18 cellular contexts compared by ENCODE assay signal in the genomic region with DNA sequence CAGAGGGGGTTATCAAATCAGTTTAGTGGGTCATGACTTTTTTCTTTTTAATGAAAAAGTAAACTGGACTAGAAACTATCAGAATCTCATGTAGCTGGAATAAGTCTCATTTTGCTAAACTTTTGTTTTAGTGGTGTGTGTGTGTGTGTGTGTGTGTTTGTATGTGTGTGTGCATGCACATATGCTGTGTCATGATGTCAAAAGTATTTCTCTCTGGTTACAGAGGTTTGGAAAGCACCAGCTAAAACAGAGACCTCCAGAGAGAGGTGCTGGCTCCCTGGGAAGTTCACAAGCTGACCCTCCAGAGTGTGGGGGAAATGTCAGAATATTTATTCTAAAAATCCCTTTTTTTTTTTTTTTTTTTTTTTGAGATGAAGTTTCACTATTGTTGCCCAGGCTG.
DNase-seq lines count a peak whose midpoint lies in the region; ATAC-seq, FAIRE-seq and TF ChIP-seq lines count a peak whose summit lies in the region.
"Had no signal": no experiment of that assay in that cellular context is flagged by ENCODE, and none has a peak within 500 bp of the region (broad histone marks: within the 10 kb centered on the region; RNA-seq: fewer than 3 reads in every experiment).

No MANE protein-coding gene starts in this region.

- no peak for TF ChIP-seq RAD21 in A549 (conservative IDR thresholded peaks at IDR 0.05 in 1 of 2, IDR thresholded peaks at IDR 0.05 in 1 of 2)

- H3K4me2 ChIP-seq in A549 = peak overlapping the region; percentile 1; the same call in 1 of the 3 replicates

- TF ChIP-seq POLR2A in A549 (IDR thresholded peaks at IDR 0.05; ENCODE audit: low read length) (no peak), Peyer's patch (IDR thresholded peaks at IDR 0.05) (no peak)

- FAIRE-seq in A549 (lab: Jason Lieb, UNC) (no peak), GM18507 (lab: Jason Lieb, UNC) (peak; percentile 52)
- FAIRE-seq: HepG2 had no signal

- H3K4me3 Mint-ChIP-seq in naive B cell = peak overlapping the region in 7 of 8 donors; percentile 68 to 89 (median 79)

- H3K4me3 ChIP-seq in A549 = no peak overlapping the region
- no peak overlapping the region for H3K4me3 ChIP-seq in Peyer's patch
- H3K4me3 ChIP-seq: left ventricle myocardium inferior, psoas muscle had no signal

- peaks cover 0 to 3% (median 0%) of the 10 kb centered on the region in 7 donors for H3K9me3 Mint-ChIP-seq in naive B cell

- peaks cover 0 to 6% of the 10 kb centered on the region in 2 donors for H3K36me3 Mint-ChIP-seq in naive B cell

- no peak for TF ChIP-seq CTCF in A549 (IDR thresholded peaks at IDR 0.05)
- TF ChIP-seq CTCF in Peyer's patch (IDR thresholded peaks at IDR 0.05) = no peak

- peak overlapping the region in 4 of 6 donors; percentile 53 to 79 (median 68) for H3K27ac Mint-ChIP-seq in naive B cell

- peak in 1 of 2 experiments; percentile 25; a peak in 1 of 6 replicates for ATAC-seq in A549
- ATAC-seq in naive B cell (ENCODE audit: low read depth in 2 of 2) = no peak
- no peak for ATAC-seq in HG03039 (IDR thresholded peaks at IDR 0.05; ENCODE audit: unreplicated experiment)
- no peak for ATAC-seq in HG02938 (IDR thresholded peaks at IDR 0.05; ENCODE audit: unreplicated experiment)
- ATAC-seq: HepG2, psoas muscle had no signal

- DNase-seq in A549 (ENCODE audit: low read depth in 1 of 2, low spot score in 1 of 2) = no peak
- no peak for DNase-seq in GM18507 (ENCODE audit: extremely low spot score, insufficient read length, low read depth)
- DNase-seq in dedifferentiated amniotic fluid mesenchymal stem cell (ENCODE audit: extremely low spot score) = peak; percentile 20
- DNase-seq in naive B cell = no peak
- DNase-seq in UCSD-AML1 (lab: John Stamatoyannopoulos, UW; ENCODE audit: unreplicated experiment) = no peak
- no peak for DNase-seq in Peyer's patch
- DNase-seq: activated effector memory CD4-positive, alpha-beta T cell treated with Interleukin-2 at 50 U/mL for 16 hours; amygdala; cerebellar nuclear complex; left ventricle myocardium inferior; MM.1S; NCI-H187; stimulated activated naive CD4-positive, alpha-beta T cell; trophoblast cell had no signal

- peaks cover 22% of the 10 kb centered on the region; the same call in 2 of the 3 replicates for H3K4me1 ChIP-seq in A549
- peaks cover 0 to 6% (median 0%) of the 10 kb centered on the region in 4 donors for H3K4me1 ChIP-seq in Peyer's patch
- H3K4me1 ChIP-seq: psoas muscle had no signal

- TF ChIP-seq EP300 in A549 (IDR thresholded peaks at IDR 0.05) = no peak

- H3K27ac ChIP-seq in A549 (peak overlapping the region in 1 of 2 experiments; percentile 59; a peak in 3 of 6 replicates), Peyer's patch (no peak overlapping the region)
- H3K27ac ChIP-seq: left ventricle myocardium inferior, psoas muscle had no signal

- H3K9me3 ChIP-seq in A549 = no peaks in the 10 kb centered on the region
- H3K9me3 ChIP-seq in Peyer's patch = no peaks in the 10 kb centered on the region
- H3K9me3 ChIP-seq: psoas muscle had no signal

- CTCF ChIA-PET in A549 (lab: Yijun Ruan, JAX) = interaction anchor here (1.3 to 1.6 kb wide), 3 partner anchors 20 to 56 kb away, joined by 3 to 8 read pairs (median 5); no protein-coding TSS in a partner anchor

- no peaks in the 10 kb centered on the region for H3K27me3 Mint-ChIP-seq in naive B cell

- H3K36me3 ChIP-seq in Peyer's patch = no peaks in the 10 kb centered on the region
- H3K36me3 ChIP-seq: left ventricle myocardium inferior had no signal

- POLR2A ChIA-PET in A549 (lab: Yijun Ruan, JAX) = no interaction called here

- H3K4me1 Mint-ChIP-seq in naive B cell = peaks cover 36 to 49% (median 39%) of the 10 kb centered on the region in 3 donors

- no peaks in the 10 kb centered on the region for H3K27me3 ChIP-seq in Peyer's patch

TF ChIP-seq in A549, 52 proteins besides CTCF, POLR2A, EP300 and RAD21:
- TF ChIP-seq JUN (IDR thresholded peaks at IDR 0.05) (no peak), MAFK (IDR thresholded peaks at IDR 0.05; ENCODE audit: partially characterized antibody) (peak; percentile 25)
